Comparison of ENCODE assay signal across 13 cellular contexts in the genomic region with DNA sequence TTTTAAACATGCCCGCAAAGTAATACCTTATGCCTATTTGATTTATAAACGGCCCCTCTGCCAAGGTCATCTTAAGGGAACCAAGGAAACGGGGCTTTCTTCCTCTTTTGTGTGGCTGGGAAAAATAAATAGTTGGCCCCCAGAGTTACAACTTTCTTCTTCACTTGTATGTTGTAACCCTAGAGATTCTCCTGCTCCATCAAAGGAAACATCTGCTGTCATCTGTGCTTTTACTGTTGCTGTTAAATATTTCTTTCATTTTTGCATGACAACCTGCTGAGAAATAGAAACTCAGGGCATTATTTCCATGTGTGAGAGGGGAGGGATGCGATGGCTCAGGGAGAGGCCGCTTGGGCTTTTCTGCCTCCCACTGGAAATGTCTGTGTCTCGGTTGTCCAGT. TPM values are rescaled to one million over a fixed set of nuclear protein-coding genes. Genes with fewer than 3 reads are reported as not detected.
DNase-seq lines count a peak whose midpoint lies in the region; ATAC-seq and TF ChIP-seq lines count a peak whose summit lies in the region.
"Had no signal": no experiment of that assay in that cellular context is flagged by ENCODE, and none has a peak within 500 bp of the region (broad histone marks: within the 10 kb centered on the region; RNA-seq: fewer than 3 reads in every experiment).

No MANE protein-coding gene starts in this region.

- H3K4me1 ChIP-seq in right lobe of liver: peaks cover 0 to 15% (median 5%) of the 10 kb centered on the region in 4 donors
- H3K4me1 ChIP-seq in subcutaneous abdominal adipose tissue (ENCODE audit: control insufficient read depth in 5 of 5, insufficient read depth in 5 of 5, low read length in 5 of 5): peaks cover 28 to 77% (median 75%) of the 10 kb centered on the region in 5 donors

- H3K36me3 ChIP-seq in right lobe of liver: peaks cover 0 to 3% (median 0%) of the 10 kb centered on the region in 4 donors
- H3K36me3 ChIP-seq in subcutaneous abdominal adipose tissue (ENCODE audit: control insufficient read depth in 5 of 5, insufficient read depth in 5 of 5, low read length in 5 of 5): peaks cover 0 to 30% (median 16%) of the 10 kb centered on the region in 5 donors

- TF ChIP-seq POLR2A in right lobe of liver (IDR thresholded peaks at IDR 0.05): no peak

- peak overlapping the region; percentile 85 for H3K27ac ChIP-seq in adipose tissue (ENCODE audit: low read depth, low read length)
- H3K27ac ChIP-seq in right lobe of liver: peak overlapping the region; percentile 15 to 77 (median 60)
- H3K27ac ChIP-seq in subcutaneous abdominal adipose tissue (ENCODE audit: low read depth, low read length): peak overlapping the region; percentile 96
- H3K27ac ChIP-seq: 22Rv1 had no signal

- peak; percentile 52 for DNase-seq in NOMO-1 treated with DMSO at 0.1 percent for 48 hours (lab: John Stamatoyannopoulos, UW; ENCODE audit: unreplicated experiment)
- no peak for DNase-seq in NOMO-1 treated with dmso at 0.1 percent for 144 hours (lab: John Stamatoyannopoulos, UW; ENCODE audit: unreplicated experiment)
- DNase-seq in right lobe of liver: no peak
- DNase-seq in amygdala (lab: John Stamatoyannopoulos, UW): no peak
- DNase-seq in activated CD8-positive, alpha-beta memory T cell treated with anti-CD3 and anti-CD28 coated beads, Interleukin-2, amount 50 U/mL, for 4 hours: no peak
- DNase-seq: NCI-H510A, SHP77 treated with DMSO at 0.1 percent for 48 hours had no signal

- TF ChIP-seq CTCF in right lobe of liver (IDR thresholded peaks at IDR 0.05): no peak

- WGBS in adipose tissue, 3 donors: 57 to 70% (median 63%) methylated on average over 6 of the region's 6 CpGs
- 71% methylated on average over 5 of the region's 6 CpGs for WGBS in right lobe of liver (ENCODE audit: insufficient coverage, low coverage, low lambda C conversion rate, missing lambda C conversion rate)

- no peak overlapping the region for H3K4me3 ChIP-seq in right lobe of liver
- no peak overlapping the region for H3K4me3 ChIP-seq in subcutaneous abdominal adipose tissue (ENCODE audit: low read depth in 1 of 5, low read length in 5 of 5)
- H3K4me3 ChIP-seq: tibial artery had no signal

- ATAC-seq in right lobe of liver: no peak
- ATAC-seq in GM21360 (IDR thresholded peaks at IDR 0.05; ENCODE audit: unreplicated experiment): no peak
- ATAC-seq: WTC11 had no signal

- intact Hi-C loops in right lobe of liver (cut with DNase I): no loop called here

- no peaks in the 10 kb centered on the region for H3K9me3 ChIP-seq in right lobe of liver
- H3K9me3 ChIP-seq in subcutaneous abdominal adipose tissue (ENCODE audit: control insufficient read depth in 5 of 5, low read length in 5 of 5): peaks cover 0 to 4% (median 0%) of the 10 kb centered on the region in 5 donors
- H3K9me3 ChIP-seq: tibial artery had no signal

- peak overlapping the region in 1 of 5 donors; percentile 82 for H3K9ac ChIP-seq in subcutaneous abdominal adipose tissue (ENCODE audit: low read length in 5 of 5)

- H3K27me3 ChIP-seq in right lobe of liver (no peaks in the 10 kb centered on the region), subcutaneous abdominal adipose tissue (ENCODE audit: control insufficient read depth in 5 of 5, insufficient read depth in 4 of 5, low read length in 5 of 5) (peaks cover 0 to 5% (median 0%) of the 10 kb centered on the region in 5 donors)
- H3K27me3 ChIP-seq: tibial artery had no signal

RNA-seq across cellular contexts. Expression of a gene that starts 21.8 kb away (rescaled TPM):
- polyA plus RNA-seq in adipose tissue: 10 to 100 TPM in 2 of 3 donors, 1 to 10 TPM in 1; 5.4 to 82.5 (median 50.2) TPM
- total RNA-seq in right lobe of liver: 1 to 10 TPM in 4 of 6 experiments, under 1 TPM in 2; 0.55 to 3.4 (median 2.3) TPM

RNA-seq across cellular contexts. Expression of a gene that starts 31.1 kb away (rescaled TPM):
- 1 to 10 TPM; 2.3 to 5.4 (median 3.0) TPM for polyA plus RNA-seq in adipose tissue
- 1 to 10 TPM; 1.8 to 8.4 (median 3.5) TPM for total RNA-seq in right lobe of liver

RNA-seq across cellular contexts. Expression of a gene that starts 40.8 kb away (rescaled TPM):
- polyA plus RNA-seq in adipose tissue: 10 to 100 TPM; 15.7 to 25.3 (median 20.2) TPM
- 10 to 100 TPM; 11.1 to 21.7 (median 19.4) TPM for total RNA-seq in right lobe of liver
